In genomic region chr12:128609861-128610260, GRCh38 we compare ENCODE assay signal across 15 cellular contexts.
DNase-seq lines count a peak whose midpoint lies in the region; ATAC-seq and TF ChIP-seq lines count a peak whose summit lies in the region.
"Had no signal": no experiment of that assay in that cellular context is flagged by ENCODE, and none has a peak within 500 bp of the region (broad histone marks: within the 10 kb centered on the region; RNA-seq: fewer than 3 reads in every experiment).

No MANE protein-coding gene starts in this region.

- no peak overlapping the region for H3K4me3 ChIP-seq in DND-41 (ENCODE audit: low read depth in 1 of 2, low read length in 2 of 2)
- no peak overlapping the region for H3K4me3 ChIP-seq in NB4 (ENCODE audit: low read depth, low read length)
- H3K4me3 ChIP-seq in endodermal cell (ENCODE audit: low read length) = no peak overlapping the region
- no peak overlapping the region for H3K4me3 ChIP-seq in neuronal stem cell (ENCODE audit: low read length in 2 of 2)
- H3K4me3 ChIP-seq in Peyer's patch = no peak overlapping the region
- H3K4me3 ChIP-seq: GM23248 had no signal

- no peaks in the 10 kb centered on the region for H4K20me1 ChIP-seq in DND-41 (ENCODE audit: insufficient read depth, low read length)

- H3K4me1 ChIP-seq in DND-41 (ENCODE audit: insufficient read depth, low read length) (no peaks in the 10 kb centered on the region), endodermal cell (ENCODE audit: control insufficient read depth, insufficient read depth, low read length) (no peaks in the 10 kb centered on the region), neuronal stem cell (ENCODE audit: control insufficient read depth in 2 of 2, insufficient read depth in 1 of 2, low read depth in 1 of 2, low read length in 2 of 2) (peaks cover 7 to 35% of the 10 kb centered on the region in 2 donors), Peyer's patch (peaks cover 0 to 10% (median 0%) of the 10 kb centered on the region in 4 donors)
- H3K4me1 ChIP-seq: BE2C had no signal

- no peak overlapping the region for H3K27ac Mint-ChIP-seq in endodermal cell
- H3K27ac Mint-ChIP-seq: CD4-positive, alpha-beta T cell; IgD-negative memory B cell had no signal

- H2AFZ ChIP-seq in DND-41 (ENCODE audit: low read depth, low read length) (no peak overlapping the region), neuronal stem cell (ENCODE audit: low read length) (no peak overlapping the region)
- H2AFZ ChIP-seq: GM23248 had no signal

- TF ChIP-seq POLR2A in NB4 (IDR thresholded peaks at IDR 0.05; ENCODE audit: extremely low read depth, insufficient read length) (no peak), Peyer's patch (IDR thresholded peaks at IDR 0.05) (no peak)

- H2BK12ac ChIP-seq in neuronal stem cell (ENCODE audit: low read length) = no peak overlapping the region

- no peak overlapping the region for H4K8ac ChIP-seq in neuronal stem cell (ENCODE audit: low read depth, low read length)

- no peak for ATAC-seq in DND-41 (ENCODE audit: insufficient read depth, low read depth)

- no peak overlapping the region for H3K18ac ChIP-seq in neuronal stem cell (ENCODE audit: low read length)

- H3K36me3 Mint-ChIP-seq in endodermal cell (ENCODE audit: low read depth) = no peaks in the 10 kb centered on the region
- H3K36me3 Mint-ChIP-seq: IgD-negative memory B cell had no signal

- H2AK5ac ChIP-seq in neuronal stem cell (ENCODE audit: low read depth, low read length) = no peak overlapping the region

- H3K4me1 Mint-ChIP-seq in endodermal cell = peaks cover 15% of the 10 kb centered on the region
- H3K4me1 Mint-ChIP-seq: IgD-negative memory B cell had no signal

- 80 to 90% methylated on average over 2 of the region's 2 CpGs for WGBS in endodermal cell (ENCODE audit: insufficient coverage in 1 of 2, insufficient read length in 1 of 2), 2 experiments
- WGBS in neuronal stem cell (ENCODE audit: extremely low coverage in 2 of 2, insufficient read length in 2 of 2, insufficient replicate concordance in 1 of 2), 2 donors = no CpG with 5 or more reads among the region's 2 CpGs

- H2BK120ac ChIP-seq in neuronal stem cell (ENCODE audit: low read depth, low read length) = no peak overlapping the region

- H3K9ac ChIP-seq in DND-41 (ENCODE audit: low read depth, low read length) (no peak overlapping the region), endodermal cell (ENCODE audit: extremely low read depth, low read length, poor library complexity, severe bottlenecking) (no peak overlapping the region), neuronal stem cell (ENCODE audit: low read depth, low read length, poor library complexity) (no peak overlapping the region)
- H3K9ac ChIP-seq: GM23248 had no signal

- H3K27ac ChIP-seq in DND-41 (ENCODE audit: low read length) = no peak overlapping the region
- H3K27ac ChIP-seq in endodermal cell (ENCODE audit: low read depth, low read length) = no peak overlapping the region
- H3K27ac ChIP-seq in neuronal stem cell (replicated peaks; ENCODE audit: low read length) = no peak overlapping the region
- no peak overlapping the region for H3K27ac ChIP-seq in Peyer's patch
- H3K27ac ChIP-seq: GM23248 had no signal

- peaks cover 2% of the 10 kb centered on the region for H3K9me3 Mint-ChIP-seq in endodermal cell
- H3K9me3 Mint-ChIP-seq: CD4-positive, alpha-beta T cell had no signal

- H3K4me3 Mint-ChIP-seq in endodermal cell = no peak overlapping the region
- H3K4me3 Mint-ChIP-seq: CD4-positive, alpha-beta T cell; IgD-negative memory B cell had no signal

- no peak for TF ChIP-seq CTCF in DND-41 (IDR thresholded peaks at IDR 0.05; ENCODE audit: borderline replicate concordance, extremely low read depth, low read length, poor library complexity, severe bottlenecking)
- no peak for TF ChIP-seq CTCF in NB4 (IDR thresholded peaks at IDR 0.05; ENCODE audit: low read depth, low read length)
- TF ChIP-seq CTCF in endodermal cell (conservative IDR thresholded peaks at IDR 0.05) = no peak
- no peak for TF ChIP-seq CTCF in Peyer's patch (IDR thresholded peaks at IDR 0.05)

- H4K91ac ChIP-seq in neuronal stem cell (ENCODE audit: low read depth, low read length, poor library complexity) = no peak overlapping the region

- no peak overlapping the region for H2BK15ac ChIP-seq in neuronal stem cell (ENCODE audit: low read length)

- H3K79me1 ChIP-seq in neuronal stem cell (ENCODE audit: low read depth, low read length) = no peaks in the 10 kb centered on the region

- no peak overlapping the region for H2BK5ac ChIP-seq in neuronal stem cell (ENCODE audit: low read length)

- H3K27me3 Mint-ChIP-seq in endodermal cell (ENCODE audit: insufficient read depth) = peaks cover 7% of the 10 kb centered on the region
- H3K27me3 Mint-ChIP-seq: CD4-positive, alpha-beta T cell had no signal

- H3K79me2 ChIP-seq in DND-41 (ENCODE audit: insufficient read depth, low read length) = no peaks in the 10 kb centered on the region

- no peak overlapping the region for H3K23ac ChIP-seq in neuronal stem cell (ENCODE audit: low read depth, low read length, poor library complexity)

- H3K4me2 ChIP-seq in DND-41 (ENCODE audit: insufficient read depth, low read length) = no peak overlapping the region
- H3K4me2 ChIP-seq in neuronal stem cell (ENCODE audit: insufficient read depth, low read length, poor library complexity, severe bottlenecking) = no peak overlapping the region

- no peak overlapping the region for H3K4ac ChIP-seq in neuronal stem cell (ENCODE audit: low read length)

- DNase-seq in DND-41 (peak; percentile 16), NB4 (ENCODE audit: low read depth) (peak; percentile 35), endodermal cell (peak; percentile 88), neuronal stem cell (ENCODE audit: low spot score) (peak; percentile 32), middle frontal gyrus (ENCODE audit: extremely low spot score, low spot score) (no peak), Peyer's patch (no peak), amygdala (lab: John Stamatoyannopoulos, UW) (no peak)
- DNase-seq: BE2C; CD4-positive, alpha-beta T cell; GM23248; NCI-H1436; NCI-H2029 treated with DMSO at 0.1 percent for 48 hours; NCI-H2171 treated with DMSO at 0.1 percent for 48 hours; NCI-H446 treated with DMSO at 0.1 percent for 48 hours had no signal

- no peaks in the 10 kb centered on the region for H3K9me3 ChIP-seq in DND-41 (ENCODE audit: insufficient read depth, low read length, severe bottlenecking)
- no peaks in the 10 kb centered on the region for H3K9me3 ChIP-seq in endodermal cell (ENCODE audit: control insufficient read depth, low read length)
- H3K9me3 ChIP-seq in neuronal stem cell (replicated peaks in 1 of 2; ENCODE audit: control insufficient read depth in 2 of 2, insufficient read depth in 1 of 2, low read depth in 1 of 2, low read length in 2 of 2) = peaks cover 0 to 2% of the 10 kb centered on the region in 2 donors
- no peaks in the 10 kb centered on the region for H3K9me3 ChIP-seq in Peyer's patch
- H3K9me3 ChIP-seq: BE2C had no signal

- H3K14ac ChIP-seq in neuronal stem cell (ENCODE audit: low read length) = no peak overlapping the region

- H3K27me3 ChIP-seq in DND-41 (ENCODE audit: insufficient read depth, low read length, poor library complexity) (no peaks in the 10 kb centered on the region), endodermal cell (ENCODE audit: control insufficient read depth, insufficient read depth, low read length, poor library complexity, severe bottlenecking) (no peaks in the 10 kb centered on the region), neuronal stem cell (ENCODE audit: control insufficient read depth in 3 of 3, insufficient read depth in 3 of 3, low read depth in 1 of 3, low read length in 3 of 3) (no peaks in the 10 kb centered on the region), Peyer's patch (no peaks in the 10 kb centered on the region)
- H3K27me3 ChIP-seq: BE2C had no signal

- no peaks in the 10 kb centered on the region for H3K36me3 ChIP-seq in DND-41 (ENCODE audit: insufficient read depth, low read length)
- no peaks in the 10 kb centered on the region for H3K36me3 ChIP-seq in endodermal cell (ENCODE audit: control insufficient read depth, insufficient read depth, low read length)
- no peaks in the 10 kb centered on the region for H3K36me3 ChIP-seq in neuronal stem cell (replicated peaks in 1 of 2; ENCODE audit: control insufficient read depth in 2 of 2, insufficient read depth in 2 of 2, low read length in 2 of 2)
- H3K36me3 ChIP-seq in Peyer's patch = no peaks in the 10 kb centered on the region
- H3K36me3 ChIP-seq: BE2C had no signal

Comparison
In these comparisons a context has a peak if more than half of its experiments do, and no peak if none do; other contexts are left out.
1. DNase-seq: peak in DND-41 (single experiment), NB4 (single experiment), endodermal cell (single experiment) and neuronal stem cell (single experiment); none in middle frontal gyrus (single experiment), Peyer's patch (0 of 3) and amygdala (0 of 56).